ENCODE assay signal across 19 cellular contexts in genomic region chr19:5102520-5102919, GRCh38.
"Had no signal": no experiment of that assay in that cellular context is flagged by ENCODE, and none has a peak within 500 bp of the region (broad histone marks: within the 10 kb centered on the region; RNA-seq: fewer than 3 reads in every experiment).

No MANE protein-coding gene starts in this region.

- H3K27me3 ChIP-seq: breast epithelium, dorsolateral prefrontal cortex had no signal

- H3K9me3 ChIP-seq: SK-N-SH had no signal

- H3K27me3 Mint-ChIP-seq: activated naive CD8-positive, alpha-beta T cell treated with anti-CD3 and anti-CD28 coated beads, Interleukin-2, amount 10 ng/mL, durations not matched to agents 7 days and 5 days; T-cell; type B pancreatic cell had no signal

- H3K27ac Mint-ChIP-seq: endodermal cell, mesothelial cell of epicardium, T-cell had no signal

- ATAC-seq: activated CD4-positive, CD25-positive, alpha-beta regulatory T cell treated with anti-CD3 and anti-CD28 coated beads, Interleukin-2, amount 50 U/mL, for 24 hours; T-cell had no signal

- H3K4me3 Mint-ChIP-seq: activated naive CD8-positive, alpha-beta T cell treated with anti-CD3 and anti-CD28 coated beads, Interleukin-2, amount 10 ng/mL, durations not matched to agents 7 days and 5 days; endodermal cell; mesothelial cell of epicardium; T-cell; type B pancreatic cell had no signal

- H3K4me1 Mint-ChIP-seq: activated naive CD8-positive, alpha-beta T cell treated with anti-CD3 and anti-CD28 coated beads, Interleukin-2, amount 10 ng/mL, durations not matched to agents 7 days and 5 days; endodermal cell; T-cell had no signal

- H3K9ac ChIP-seq: SK-N-SH had no signal

- H3K27ac ChIP-seq: breast epithelium, lower lobe of right lung had no signal

- H3K4me3 ChIP-seq: lower lobe of right lung, skin epidermis had no signal

- H3K36me3 ChIP-seq: breast epithelium had no signal

- DNase-seq: activated CD4-positive, alpha-beta T cell treated with anti-CD3 and anti-CD28 coated beads, Interleukin-2, amount 50 U/mL, for 1 hour; activated naive CD4-positive, alpha-beta T cell; activated naive CD8-positive, alpha-beta T cell treated with anti-CD3 and anti-CD28 coated beads, Interleukin-2, amount 10 ng/mL, durations not matched to agents 7 days and 5 days; activated T-cell treated with anti-CD3 and anti-CD28 coated beads for 4 hours; endodermal cell; erythroblast; kidney glomerular epithelial cell; lower lobe of right lung; stimulated activated CD4-positive, alpha-beta T cell treated with anti-CD3 and anti-CD28 coated beads, Interleukin-4, amount 100 ng/mL, for 24 hours; stimulated activated naive CD4-positive, alpha-beta T cell; T-cell; T-helper 9 cell had no signal
